ENCODE assay signal across 30 cellular contexts in the genomic region with DNA sequence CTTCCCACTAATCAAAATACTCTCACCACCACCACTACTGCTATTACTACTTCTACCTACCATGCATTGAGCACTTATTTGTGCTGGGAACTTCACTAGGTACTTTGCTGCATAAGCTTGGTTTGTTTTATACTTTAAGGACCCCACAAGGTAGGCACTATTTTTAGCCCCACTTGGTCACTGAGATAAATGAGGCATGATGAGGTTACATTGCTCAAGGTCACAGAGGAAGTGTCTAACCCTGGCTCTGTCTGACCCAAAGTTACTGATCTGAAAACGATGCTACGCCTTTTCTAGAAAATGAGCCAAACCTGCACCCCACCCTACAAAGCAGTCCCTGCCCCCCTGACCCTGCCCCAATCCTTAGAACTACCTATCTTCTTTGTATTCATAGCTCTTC. TPM values are rescaled to one million over a fixed set of nuclear protein-coding genes. Genes with fewer than 3 reads are reported as not detected.
DNase-seq lines count a peak whose midpoint lies in the region; TF ChIP-seq lines count a peak whose summit lies in the region.
"Had no signal": no experiment of that assay in that cellular context is flagged by ENCODE, and none has a peak within 500 bp of the region (broad histone marks: within the 10 kb centered on the region; RNA-seq: fewer than 3 reads in every experiment).

No MANE protein-coding gene starts in this region.

- H3K4me2 ChIP-seq in neural progenitor cell: no peak overlapping the region
- H3K4me2 ChIP-seq: BLaER1 treated with 17β-estradiol and CSF1 and Interleukin-3, amounts not matched to agents 10 nM and 100 nM had no signal

- H3K9me3 Mint-ChIP-seq in neural progenitor cell: no peaks in the 10 kb centered on the region
- H3K9me3 Mint-ChIP-seq: endodermal cell, natural killer cell had no signal

- H3K27me3 ChIP-seq in cardiac muscle cell (no peaks in the 10 kb centered on the region), neural progenitor cell (no peaks in the 10 kb centered on the region), tibial nerve (no peaks in the 10 kb centered on the region), ovary (no peaks in the 10 kb centered on the region)
- H3K27me3 ChIP-seq: BLaER1 treated with 17β-estradiol and CSF1 and Interleukin-3, amounts not matched to agents 10 nM and 100 nM; foreskin keratinocyte; right lobe of liver; stomach; transverse colon had no signal

- H3F3A ChIP-seq in neural progenitor cell (ENCODE audit: low read depth): no peaks in the 10 kb centered on the region

- no peak overlapping the region for H3K4me3 Mint-ChIP-seq in neural progenitor cell
- H3K4me3 Mint-ChIP-seq: activated naive CD8-positive, alpha-beta T cell; endodermal cell; natural killer cell had no signal

- peaks cover 5% of the 10 kb centered on the region for H3K4me1 Mint-ChIP-seq in neural progenitor cell
- H3K4me1 Mint-ChIP-seq: natural killer cell had no signal

- no peaks in the 10 kb centered on the region for H4K20me1 ChIP-seq in neural progenitor cell (ENCODE audit: low read depth)

- no peak overlapping the region for H2AFZ ChIP-seq in neural progenitor cell (replicated peaks)

- H3K27ac Mint-ChIP-seq in neural progenitor cell: peak overlapping the region; percentile 3
- H3K27ac Mint-ChIP-seq: activated naive CD8-positive, alpha-beta T cell; endodermal cell; natural killer cell had no signal

- H3K9me3 ChIP-seq in cardiac muscle cell (ENCODE audit: low read depth) (no peaks in the 10 kb centered on the region), neural progenitor cell (ENCODE audit: low read depth) (no peaks in the 10 kb centered on the region), tibial nerve (no peaks in the 10 kb centered on the region), ovary (no peaks in the 10 kb centered on the region)
- H3K9me3 ChIP-seq: mucosa of descending colon, right lobe of liver, stomach, transverse colon had no signal

- 65 to 77% methylated on average over 2 of the region's 2 CpGs for WGBS in tibial nerve, 2 donors
- WGBS in ovary, 3 donors: 48 to 67% (median 54%) methylated on average over 2 of the region's 2 CpGs

- TF ChIP-seq EP300 in tibial nerve (IDR thresholded peaks at IDR 0.05): no peak
- TF ChIP-seq EP300 in ovary (IDR thresholded peaks at IDR 0.05): no peak

- peak overlapping the region; percentile 35 for H3K27ac ChIP-seq in VCaP
- H3K27ac ChIP-seq in cardiac muscle cell: peak overlapping the region; percentile 20
- no peak overlapping the region for H3K27ac ChIP-seq in neural progenitor cell
- H3K27ac ChIP-seq in tibial nerve: peak overlapping the region in 3 of 4 donors; percentile 0 to 64 (median 60)
- no peak overlapping the region for H3K27ac ChIP-seq in ovary
- H3K27ac ChIP-seq: BLaER1 treated with 17β-estradiol and CSF1 and Interleukin-3, amounts not matched to agents 10 nM and 100 nM; foreskin keratinocyte; right lobe of liver; SK-N-MC had no signal

- DNase-seq in cardiac muscle cell (ENCODE audit: low read depth in 1 of 2, low spot score in 1 of 2) (peak in 1 of 2 donors; percentile 22), neural progenitor cell (ENCODE audit: low spot score) (no peak), tibial nerve (ENCODE audit: low spot score in 2 of 2) (no peak), ovary (no peak), RKO (ENCODE audit: low spot score) (no peak), NCI-H1436 (lab: John Stamatoyannopoulos, UW) (no peak)
- DNase-seq: activated CD4-positive, alpha-beta T cell treated with anti-CD3 and anti-CD28 coated beads, Interleukin-2, amount 50 U/mL, for 1 hour; activated CD4-positive, CD25-positive, alpha-beta regulatory T cell; activated effector memory CD4-positive, alpha-beta T cell treated with Interleukin-2 at 50 U/mL for 16 hours; activated T-cell treated with anti-CD3 and anti-CD28 coated beads, Interleukin-2, amount 50 U/mL, for 1 hour; caudate nucleus; dermis blood vessel endothelial cell; endodermal cell; foreskin keratinocyte; mucosa of descending colon; natural killer cell; NCI-H1092; NCI-H187; NCI-H2171; right lobe of liver; stimulated activated CD4-positive, alpha-beta T cell treated with anti-CD3 and anti-CD28 coated beads, Interleukin-12 subunit alpha, Interleukin-12 subunit beta, amount 100 ng/mL, for 4 hours; stimulated activated CD4-positive, alpha-beta T cell treated with anti-CD3 and anti-CD28 coated beads, Interleukin-2, amount 100 ng/mL, for 48 hours; stomach; transverse colon had no signal

- no peak for TF ChIP-seq CTCF in VCaP (conservative IDR thresholded peaks at IDR 0.05)
- no peak for TF ChIP-seq CTCF in cardiac muscle cell (IDR thresholded peaks at IDR 0.05; ENCODE audit: low read depth, low read length)
- TF ChIP-seq CTCF in neural progenitor cell (IDR thresholded peaks at IDR 0.05): no peak
- TF ChIP-seq CTCF in tibial nerve (IDR thresholded peaks at IDR 0.05): no peak
- no peak for TF ChIP-seq CTCF in ovary (IDR thresholded peaks at IDR 0.05)

- H3K4me3 ChIP-seq in cardiac muscle cell: no peak overlapping the region
- H3K4me3 ChIP-seq in neural progenitor cell: no peak overlapping the region
- H3K4me3 ChIP-seq in tibial nerve: no peak overlapping the region
- no peak overlapping the region for H3K4me3 ChIP-seq in ovary
- H3K4me3 ChIP-seq: BLaER1 treated with 17β-estradiol and CSF1 and Interleukin-3, amounts not matched to agents 10 nM and 100 nM; GM12878; lung; mucosa of descending colon; right lobe of liver; SK-N-MC; stomach; transverse colon had no signal

- no peak for TF ChIP-seq POLR2A in tibial nerve (IDR thresholded peaks at IDR 0.05)
- TF ChIP-seq POLR2A in ovary (IDR thresholded peaks at IDR 0.05): no peak

- H3K4me1 ChIP-seq in cardiac muscle cell (ENCODE audit: low read depth) (peaks cover 29% of the 10 kb centered on the region), neural progenitor cell (peaks cover 9% of the 10 kb centered on the region), tibial nerve (peaks cover 0 to 55% (median 0%) of the 10 kb centered on the region in 4 donors), ovary (ENCODE audit: insufficient read depth) (peaks cover 19% of the 10 kb centered on the region)
- H3K4me1 ChIP-seq: foreskin keratinocyte had no signal

- intact Hi-C loops in ovary (cut with DNase I): no loop called here

- peaks cover 22% of the 10 kb centered on the region for H3K36me3 Mint-ChIP-seq in neural progenitor cell
- H3K36me3 Mint-ChIP-seq: activated naive CD8-positive, alpha-beta T cell; natural killer cell had no signal

- H3K27me3 Mint-ChIP-seq in neural progenitor cell (ENCODE audit: insufficient read depth, low read depth): peaks cover 2% of the 10 kb centered on the region
- H3K27me3 Mint-ChIP-seq: activated naive CD8-positive, alpha-beta T cell had no signal

- no peaks in the 10 kb centered on the region for H3K79me2 ChIP-seq in neural progenitor cell (ENCODE audit: low read depth)

- no peak overlapping the region for H3K9ac ChIP-seq in neural progenitor cell
- H3K9ac ChIP-seq: BLaER1 treated with 17β-estradiol and CSF1 and Interleukin-3, amounts not matched to agents 10 nM and 100 nM had no signal

- peaks cover 11% of the 10 kb centered on the region for H3K36me3 ChIP-seq in cardiac muscle cell
- no peaks in the 10 kb centered on the region for H3K36me3 ChIP-seq in neural progenitor cell
- no peaks in the 10 kb centered on the region for H3K36me3 ChIP-seq in tibial nerve
- no peaks in the 10 kb centered on the region for H3K36me3 ChIP-seq in ovary
- H3K36me3 ChIP-seq: right lobe of liver, stomach, transverse colon had no signal

RNA-seq across cellular contexts. Expression of gene NRP1, which starts 35.6 kb away (rescaled TPM):
- total RNA-seq in cardiac muscle cell: 178 and 327 TPM in 2 replicates
- 145 and 241 TPM in 2 replicates for polyA plus RNA-seq in cardiac muscle cell
- 1.9 and 2.0 TPM in 2 replicates for total RNA-seq in neural progenitor cell (ENCODE audit: low replicate concordance)
- 10 to 100 TPM; 45.7 to 90.0 (median 57.7) TPM for total RNA-seq in tibial nerve
- total RNA-seq in ovary: 100 to 1,000 TPM in 1 of 7 donors, 10 to 100 TPM in 6; 39.6 to 109 (median 67.2) TPM
- polyA plus RNA-seq in ovary: 100 to 1,000 TPM in 1 of 2 donors, 10 to 100 TPM in 1; 56.2 to 134 TPM

Comparison
In these comparisons a context has a peak if more than half of its experiments do, and no peak if none do; other contexts are left out.
1. H3K27ac ChIP-seq: peak in VCaP (single experiment), cardiac muscle cell (single experiment) and tibial nerve (3 of 4); none in neural progenitor cell (single experiment) and ovary (0 of 2).
2. RNA of gene NRP1, which starts 35.6 kb away (total RNA-seq): 178 to 327 TPM in cardiac muscle cell, 39.6 to 109 TPM in ovary and 45.7 to 90.0 TPM in tibial nerve; 1.9 to 2.0 TPM in neural progenitor cell; every median in the first group is over 10 times any median in the second.